Comparison of ENCODE assay signal across 13 cellular contexts in genomic region chr5:39164529-39165402, GRCh38. TPM values are rescaled to one million over a fixed set of nuclear protein-coding genes. Genes with fewer than 3 reads are reported as not detected.
DNase-seq lines count a peak whose midpoint lies in the region; ATAC-seq and TF ChIP-seq lines count a peak whose summit lies in the region.
"Had no signal": no experiment of that assay in that cellular context is flagged by ENCODE, and none has a peak within 500 bp of the region (broad histone marks: within the 10 kb centered on the region; RNA-seq: fewer than 3 reads in every experiment).

No MANE protein-coding gene starts in this region.

- peak; percentile 27 for DNase-seq in GM10248 (ENCODE audit: extremely low spot score)
- no peak for DNase-seq in T-helper 17 cell
- DNase-seq in fibroblast of villous mesenchyme (ENCODE audit: low read depth), result peak; percentile 26
- DNase-seq in AML-193 (lab: John Stamatoyannopoulos, UW), result no peak
- no peak for DNase-seq in SW480 (ENCODE audit: low spot score)
- DNase-seq in dermis blood vessel endothelial cell, result no peak
- DNase-seq in suprapubic skin (ENCODE audit: low spot score in 2 of 2), result no peak
- DNase-seq: esophagus squamous epithelium, NCI-H748 treated with DMSO at 0.1 percent for 48 hours had no signal

- no peaks in the 10 kb centered on the region for H3K27me3 Mint-ChIP-seq in T-helper 17 cell
- H3K27me3 Mint-ChIP-seq: progenitor cell of endocrine pancreas had no signal

- H3K27ac ChIP-seq in suprapubic skin, result no peak overlapping the region
- H3K27ac ChIP-seq: KMS-11 had no signal

- POLR2A ChIA-PET in GM10248 (lab: Yijun Ruan, JAX), result no interaction called here

- H3K9me3 ChIP-seq in T-helper 17 cell (ENCODE audit: control insufficient read depth, low read length, poor library complexity, severe bottlenecking) (no peaks in the 10 kb centered on the region), suprapubic skin (no peaks in the 10 kb centered on the region)
- H3K9me3 ChIP-seq: esophagus squamous epithelium, left lung had no signal

- H3K4me3 Mint-ChIP-seq in T-helper 17 cell, result peak overlapping the region; percentile 80

- TF ChIP-seq CTCF in GM10248 (IDR thresholded peaks at IDR 0.05; ENCODE audit: control extremely low read depth, extremely low read depth, low read depth, missing control alignments), result no peak
- no peak for TF ChIP-seq CTCF in fibroblast of villous mesenchyme (IDR thresholded peaks at IDR 0.05; ENCODE audit: insufficient read depth, low read depth, low read length)
- TF ChIP-seq CTCF in suprapubic skin (IDR thresholded peaks at IDR 0.05), result no peak

- TF ChIP-seq POLR2A in suprapubic skin (IDR thresholded peaks at IDR 0.05), result no peak

- H3K36me3 Mint-ChIP-seq in T-helper 17 cell (ENCODE audit: low read depth), result peaks cover 5% of the 10 kb centered on the region

- peaks cover 67% of the 10 kb centered on the region for H3K4me1 Mint-ChIP-seq in T-helper 17 cell

- CTCF ChIA-PET in GM10248 (lab: Yijun Ruan, JAX), result interaction anchor here (1.4 kb wide), 1 partner anchor 55 kb away, joined by 3 read pairs; the partner anchor contains the start of gene FYB1

- TF ChIP-seq EP300 in suprapubic skin (IDR thresholded peaks at IDR 0.05), result no peak

- no peaks in the 10 kb centered on the region for H3K36me3 ChIP-seq in suprapubic skin
- H3K36me3 ChIP-seq: esophagus squamous epithelium, left lung had no signal

- ATAC-seq in HG02588 (IDR thresholded peaks at IDR 0.05; ENCODE audit: unreplicated experiment) (peak; percentile 72), T-helper 17 cell (peak; percentile 73)

- no peaks in the 10 kb centered on the region for H3K4me1 ChIP-seq in suprapubic skin

- H3K27ac Mint-ChIP-seq in T-helper 17 cell, result peak overlapping the region; percentile 98
- H3K27ac Mint-ChIP-seq: progenitor cell of endocrine pancreas had no signal

- WGBS in suprapubic skin, result 87% methylated on average over 7 of the region's 7 CpGs

- no peaks in the 10 kb centered on the region for H3K27me3 ChIP-seq in suprapubic skin
- H3K27me3 ChIP-seq: esophagus squamous epithelium, left lung had no signal

- H3K4me3 ChIP-seq in fibroblast of villous mesenchyme (ENCODE audit: low read depth, low read length) (no peak overlapping the region), suprapubic skin (no peak overlapping the region)
- H3K4me3 ChIP-seq: esophagus squamous epithelium, left lung had no signal

RNA-seq across cellular contexts. Expression of gene FYB1, which starts 54.6 kb away (rescaled TPM):
- total RNA-seq in T-helper 17 cell (100 to 1,000 TPM; 499 to 517 TPM), fibroblast of villous mesenchyme (not detected in 2 replicates), dermis blood vessel endothelial cell (not detected in 2 replicates), suprapubic skin (1 to 10 TPM; 1.5 to 3.9 (median 3.0) TPM)
- total RNA-seq: progenitor cell of endocrine pancreas had no signal

Comparison
In these comparisons a context has a peak if more than half of its experiments do, and no peak if none do; other contexts are left out.
1. DNase-seq: peak in GM10248 (single experiment) and fibroblast of villous mesenchyme (single experiment); none in T-helper 17 cell (0 of 3), AML-193 (0 of 2), SW480 (single experiment), dermis blood vessel endothelial cell (single experiment) and suprapubic skin (0 of 2).
2. RNA of gene FYB1, which starts 54.6 kb away (total RNA-seq): 499 to 517 TPM in T-helper 17 cell; 1.5 to 3.9 TPM in suprapubic skin, not detected in fibroblast of villous mesenchyme and not detected in dermis blood vessel endothelial cell; every median in the first group is over 100 times any median in the second.